In the genomic region with DNA sequence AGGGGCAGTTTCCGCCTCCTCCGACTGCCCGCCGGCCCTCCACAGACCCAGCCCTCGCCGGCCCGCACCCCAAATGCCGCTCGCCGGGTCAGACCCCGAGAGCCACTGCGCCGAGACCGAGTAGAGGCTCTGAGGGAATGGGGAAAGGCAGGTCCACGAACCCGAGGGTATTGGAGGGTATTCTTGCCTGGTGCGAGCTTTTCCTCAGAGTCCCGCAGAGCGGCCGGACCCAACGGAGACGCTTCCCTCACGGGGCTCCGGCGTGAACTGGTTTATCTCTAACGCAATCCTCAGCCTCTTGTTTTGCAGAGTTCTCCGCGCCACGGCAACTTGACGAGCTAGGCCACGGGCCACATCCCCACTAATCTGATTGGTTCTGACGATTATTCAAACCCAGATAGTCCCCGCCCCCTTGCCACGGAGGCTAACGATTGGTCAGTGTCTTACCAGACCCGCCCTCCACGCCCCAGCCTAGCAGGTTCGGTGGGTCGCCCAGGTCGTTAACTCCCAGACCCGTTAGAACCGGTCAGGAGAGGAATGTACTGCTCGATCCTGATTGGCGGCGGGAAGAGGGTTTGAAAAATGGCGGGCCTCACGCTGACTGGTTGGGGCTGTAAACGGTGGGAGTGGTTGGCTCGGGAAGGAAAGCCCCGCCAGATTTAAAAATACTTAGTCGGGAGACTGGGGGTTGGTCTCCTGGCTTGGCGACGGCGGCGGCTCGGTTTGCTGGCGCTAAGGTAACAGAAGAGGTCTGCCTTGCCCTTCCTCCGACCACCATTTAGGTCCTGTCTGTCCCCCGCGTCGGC, we compare ENCODE assay signal across 8 cellular contexts. TPM values are rescaled to one million over a fixed set of nuclear protein-coding genes. Genes with fewer than 3 reads are reported as not detected.
DNase-seq lines count a peak whose midpoint lies in the region; ATAC-seq lines count a peak whose summit lies in the region.

A gene (minus strand): TSS at position 274 of the 806 bp plus-strand sequence. CDS start 709 bp downstream, outside the sequence.

- H3K27ac Mint-ChIP-seq in IgD-negative memory B cell = peak within 1 kb of the TSS; percentile 84 to 99 (median 98)

- peak within 1 kb of the TSS; percentile 94 to 100 (median 99) for H3K4me3 Mint-ChIP-seq in IgD-negative memory B cell

- DNase-seq in DMS 273 treated with DMSO at 0.1 percent for 48 hours (lab: John Stamatoyannopoulos, UW) = peak; percentile 97
- DNase-seq in OCI-M2 (lab: John Stamatoyannopoulos, UW; ENCODE audit: unreplicated experiment) = peak; percentile 94
- DNase-seq in activated T-cell treated with anti-CD3 and anti-CD28 coated beads for 4 hours = peak; percentile 100
- peak; percentile 97 for DNase-seq in epidermal melanocyte (ENCODE audit: insufficient read length, low spot score)
- DNase-seq in middle frontal gyrus (ENCODE audit: extremely low spot score, low spot score) = peak; percentile 99
- DNase-seq in stimulated activated CD8-positive, alpha-beta memory T cell treated with anti-CD3 and anti-CD28 coated beads, Interleukin-2, amount 100 ng/mL, for 48 hours (ENCODE audit: low read depth in 2 of 2) = peak; percentile 99

- no peaks in the 10 kb centered on the region for H3K9me3 Mint-ChIP-seq in IgD-negative memory B cell

- H3K4me1 Mint-ChIP-seq in IgD-negative memory B cell = peaks cover 12 to 19% (median 16%) of the 10 kb centered on the region in 3 donors

- H3K36me3 Mint-ChIP-seq in IgD-negative memory B cell = peaks cover 2% of the 10 kb centered on the region

- ATAC-seq in GM21529 (IDR thresholded peaks at IDR 0.05; ENCODE audit: unreplicated experiment) = peak; percentile 89

- peaks cover 2% of the 10 kb centered on the region for H3K27me3 Mint-ChIP-seq in IgD-negative memory B cell

RNA-seq across cellular contexts. Expression of the gene that starts here (rescaled TPM):
- polyA plus RNA-seq in IgD-negative memory B cell = 128 TPM

Comparison
In these comparisons a context has a peak if more than half of its experiments do, and no peak if none do; other contexts are left out.
1. Peak in every context shown above with its lines: DNase-seq and ATAC-seq.